8 cellular contexts compared by ENCODE assay signal in the genomic region with DNA sequence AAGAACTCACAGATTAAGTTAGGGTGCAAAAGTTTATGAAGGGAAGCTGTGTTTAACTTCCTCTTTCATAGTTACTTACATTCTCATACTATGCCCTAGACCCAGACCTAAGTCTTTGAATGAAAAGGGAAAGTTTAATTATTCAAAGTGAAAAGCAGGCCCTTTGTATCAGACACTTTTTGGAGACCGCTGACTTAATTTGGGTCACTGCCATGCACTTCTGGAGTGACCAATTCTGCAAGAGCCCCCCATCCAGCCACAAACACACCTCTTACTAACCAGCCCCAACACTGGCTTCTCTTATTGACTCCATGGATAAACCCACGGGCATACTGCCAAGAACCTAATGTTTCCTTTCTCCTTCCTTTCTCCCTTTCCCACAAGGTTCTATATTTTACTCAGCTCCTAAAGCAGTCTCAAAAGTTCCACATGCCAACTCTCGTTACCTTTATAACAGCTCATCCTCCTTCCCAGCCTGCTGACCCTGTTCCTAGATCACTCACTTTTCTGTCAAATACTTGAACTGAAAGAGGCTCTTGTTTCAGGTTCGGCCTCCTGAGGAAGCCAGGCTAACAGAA. TPM values are rescaled to one million over a fixed set of nuclear protein-coding genes. Genes with fewer than 3 reads are reported as not detected.
DNase-seq lines count a peak whose midpoint lies in the region; ATAC-seq, FAIRE-seq and TF ChIP-seq lines count a peak whose summit lies in the region.

No MANE protein-coding gene starts in this region.

- no peak overlapping the region for H3K27ac ChIP-seq in esophagus squamous epithelium

- no peak for TF ChIP-seq CTCF in esophagus squamous epithelium (IDR thresholded peaks at IDR 0.05)

- FAIRE-seq in GM12892 (lab: Jason Lieb, UNC), result peak; percentile 85

- 42 to 52% methylated on average over 4 of the region's 4 CpGs for WGBS in esophagus squamous epithelium, 2 donors

- peaks cover 0 to 47% (median 0%) of the 10 kb centered on the region in 3 donors for H3K36me3 ChIP-seq in esophagus squamous epithelium

- H3K4me3 Mint-ChIP-seq in activated naive CD8-positive, alpha-beta T cell treated with anti-CD3 and anti-CD28 coated beads, Interleukin-2, amount 50 U/mL, for 24 hours, result peak overlapping the region; percentile 44
- no peak overlapping the region for H3K4me3 Mint-ChIP-seq in stimulated activated effector memory CD8-positive, alpha-beta T cell treated with anti-CD3 and anti-CD28 coated beads, Interleukin-12 subunit alpha, Interleukin-12 subunit beta, amount 100 ng/mL, for 72 hours

- DNase-seq in GM12892 (ENCODE audit: insufficient read length) (peak; percentile 9), esophagus squamous epithelium (lab: John Stamatoyannopoulos, UW) (no peak), SHP77 (lab: John Stamatoyannopoulos, UW) (no peak), SW480 (ENCODE audit: low spot score) (no peak)
- DNase-seq in activated naive CD8-positive, alpha-beta T cell treated with anti-CD3 and anti-CD28 coated beads, Interleukin-2, amount 50 U/mL, for 24 hours, result no peak
- DNase-seq in stimulated activated effector memory CD8-positive, alpha-beta T cell treated with anti-CD3 and anti-CD28 coated beads, Interleukin-12 subunit alpha, Interleukin-12 subunit beta, amount 100 ng/mL, for 72 hours (ENCODE audit: low spot score in 2 of 2), result peak in 1 of 2 donors; percentile 62

- H3K36me3 Mint-ChIP-seq in activated naive CD8-positive, alpha-beta T cell treated with anti-CD3 and anti-CD28 coated beads, Interleukin-2, amount 50 U/mL, for 24 hours (ENCODE audit: low read depth), result peaks cover 60% of the 10 kb centered on the region
- peaks cover 44% of the 10 kb centered on the region for H3K36me3 Mint-ChIP-seq in stimulated activated effector memory CD8-positive, alpha-beta T cell treated with anti-CD3 and anti-CD28 coated beads, Interleukin-12 subunit alpha, Interleukin-12 subunit beta, amount 100 ng/mL, for 72 hours

- H3K27me3 ChIP-seq in esophagus squamous epithelium, result no peaks in the 10 kb centered on the region

- H3K4me3 ChIP-seq in esophagus squamous epithelium, result no peak overlapping the region

- H3K27ac Mint-ChIP-seq in activated naive CD8-positive, alpha-beta T cell treated with anti-CD3 and anti-CD28 coated beads, Interleukin-2, amount 50 U/mL, for 24 hours, result peak overlapping the region; percentile 91
- peak overlapping the region; percentile 4 for H3K27ac Mint-ChIP-seq in stimulated activated effector memory CD8-positive, alpha-beta T cell treated with anti-CD3 and anti-CD28 coated beads, Interleukin-12 subunit alpha, Interleukin-12 subunit beta, amount 100 ng/mL, for 72 hours

- H3K9me3 ChIP-seq in esophagus squamous epithelium, result no peaks in the 10 kb centered on the region

- H3K27me3 Mint-ChIP-seq in activated naive CD8-positive, alpha-beta T cell treated with anti-CD3 and anti-CD28 coated beads, Interleukin-2, amount 50 U/mL, for 24 hours, result no peaks in the 10 kb centered on the region

- ATAC-seq in GM19468 (IDR thresholded peaks at IDR 0.05; ENCODE audit: extremely low read depth, unreplicated experiment), result peak; percentile 69
- peak; percentile 63 for ATAC-seq in HG03457 (IDR thresholded peaks at IDR 0.05; ENCODE audit: unreplicated experiment)
- peak; percentile 64 for ATAC-seq in activated naive CD8-positive, alpha-beta T cell treated with anti-CD3 and anti-CD28 coated beads, Interleukin-2, amount 50 U/mL, for 24 hours
- peak; percentile 88 for ATAC-seq in stimulated activated effector memory CD8-positive, alpha-beta T cell treated with anti-CD3 and anti-CD28 coated beads, Interleukin-12 subunit alpha, Interleukin-12 subunit beta, amount 100 ng/mL, for 72 hours

- H3K4me1 ChIP-seq in esophagus squamous epithelium, result peaks cover 0 to 9% (median 0%) of the 10 kb centered on the region in 3 donors

- H3K4me1 Mint-ChIP-seq in activated naive CD8-positive, alpha-beta T cell treated with anti-CD3 and anti-CD28 coated beads, Interleukin-2, amount 50 U/mL, for 24 hours, result peaks cover 50% of the 10 kb centered on the region
- H3K4me1 Mint-ChIP-seq in stimulated activated effector memory CD8-positive, alpha-beta T cell treated with anti-CD3 and anti-CD28 coated beads, Interleukin-12 subunit alpha, Interleukin-12 subunit beta, amount 100 ng/mL, for 72 hours, result peaks cover 32% of the 10 kb centered on the region

- no peak; the same call in 1 of the 2 replicates for TF ChIP-seq POLR2A in GM12892 (IDR thresholded peaks at IDR 0.05; ENCODE audit: low read depth, low read length)
- TF ChIP-seq POLR2A in esophagus squamous epithelium (IDR thresholded peaks at IDR 0.05), result no peak

- H3K9me3 Mint-ChIP-seq in activated naive CD8-positive, alpha-beta T cell treated with anti-CD3 and anti-CD28 coated beads, Interleukin-2, amount 50 U/mL, for 24 hours, result no peaks in the 10 kb centered on the region
- H3K9me3 Mint-ChIP-seq in stimulated activated effector memory CD8-positive, alpha-beta T cell treated with anti-CD3 and anti-CD28 coated beads, Interleukin-12 subunit alpha, Interleukin-12 subunit beta, amount 100 ng/mL, for 72 hours, result no peaks in the 10 kb centered on the region

- intact Hi-C loops in esophagus squamous epithelium (cut with DNase I), result no loop called here

RNA-seq across cellular contexts. Expression of a gene that starts 34.5 kb away (rescaled TPM):
- 76.8 TPM for polyA plus RNA-seq in GM12892 (2012; ENCODE audit: missing spikeins)
- total RNA-seq in esophagus squamous epithelium, result 100 to 1,000 TPM in 1 of 4 donors, 10 to 100 TPM in 3; 54.8 to 109 (median 84.5) TPM

RNA-seq across cellular contexts. Expression of a gene that starts 34.6 kb away (rescaled TPM):
- 24.8 TPM for polyA plus RNA-seq in GM12892 (2012; ENCODE audit: missing spikeins)
- total RNA-seq in esophagus squamous epithelium, result 10 to 100 TPM; 13.1 to 21.2 (median 19.5) TPM

RNA-seq across cellular contexts. Expression of a gene that starts 47.8 kb away (rescaled TPM):
- polyA plus RNA-seq in GM12892 (2012; ENCODE audit: missing spikeins), result 16.1 TPM
- total RNA-seq in esophagus squamous epithelium, result 10 to 100 TPM; 15.2 to 34.0 (median 25.2) TPM
